Comparison of ENCODE assay signal across 15 cellular contexts in genomic region chr22:29382575-29383328, GRCh38. TPM values are rescaled to one million over a fixed set of nuclear protein-coding genes. Genes with fewer than 3 reads are reported as not detected.
A peak's percentile ranks its signal among the peaks of the same experiment; 100 is the strongest.
DNase-seq lines count a peak whose midpoint lies in the region; ATAC-seq lines count a peak whose summit lies in the region.
"Had no signal": no experiment of that assay in that cellular context is flagged by ENCODE, and none has a peak within 500 bp of the region (broad histone marks: within the 10 kb centered on the region; RNA-seq: fewer than 3 reads in every experiment).

No MANE protein-coding gene starts in this region.

- no peak for DNase-seq in activated T-cell treated with anti-CD3 and anti-CD28 coated beads, Interleukin-2, amount 50 U/mL, for 72 hours
- DNase-seq in activated T-cell treated with anti-CD3 and anti-CD28 coated beads for 4 hours (no peak), left lobe of liver (ENCODE audit: low spot score) (peak; percentile 55), substantia nigra (lab: John Stamatoyannopoulos, UW) (peak in 1 of 49 donors; percentile 17), epidermal melanocyte (ENCODE audit: insufficient read length, low spot score) (no peak), COR-L47 (lab: John Stamatoyannopoulos, UW) (no peak)
- no peak for DNase-seq in stimulated activated naive CD4-positive, alpha-beta T cell (lab: John Stamatoyannopoulos, UW)
- DNase-seq: amniotic stem cell, GM23248, NCI-H446 treated with DMSO at 0.1 percent for 48 hours, SJCRH30 had no signal

- ATAC-seq in activated T-cell treated with anti-CD3 and anti-CD28 coated beads, Interleukin-2, amount 50 U/mL, for 72 hours (replicated peaks in 1 of 2): no peak
- ATAC-seq in left lobe of liver: peak; percentile 60

- H3K27me3 Mint-ChIP-seq in activated T-cell treated with anti-CD3 and anti-CD28 coated beads, Interleukin-2, amount 50 U/mL, for 72 hours (ENCODE audit: low read depth): no peaks in the 10 kb centered on the region
- no peaks in the 10 kb centered on the region for H3K27me3 Mint-ChIP-seq in activated naive CD8-positive, alpha-beta T cell

- H3K27ac ChIP-seq in substantia nigra (ENCODE audit: low read depth, low read length, poor library complexity, severe bottlenecking): peak overlapping the region; percentile 13
- H3K27ac ChIP-seq: GM23248, SJCRH30 had no signal

- H3K36me3 Mint-ChIP-seq in activated T-cell treated with anti-CD3 and anti-CD28 coated beads, Interleukin-2, amount 50 U/mL, for 72 hours (ENCODE audit: insufficient read depth in 2 of 2): peaks cover 2 to 7% of the 10 kb centered on the region in 2 donors
- H3K36me3 Mint-ChIP-seq in activated naive CD8-positive, alpha-beta T cell: no peaks in the 10 kb centered on the region

- H3K27ac Mint-ChIP-seq in activated T-cell treated with anti-CD3 and anti-CD28 coated beads, Interleukin-2, amount 50 U/mL, for 72 hours: peak overlapping the region; percentile 52
- peak overlapping the region; percentile 61 for H3K27ac Mint-ChIP-seq in activated naive CD8-positive, alpha-beta T cell

- no peak overlapping the region for H3K4me3 Mint-ChIP-seq in activated T-cell treated with anti-CD3 and anti-CD28 coated beads, Interleukin-2, amount 50 U/mL, for 72 hours
- no peak overlapping the region for H3K4me3 Mint-ChIP-seq in activated naive CD8-positive, alpha-beta T cell

- peaks cover 60% of the 10 kb centered on the region for H3K4me1 Mint-ChIP-seq in activated T-cell treated with anti-CD3 and anti-CD28 coated beads, Interleukin-2, amount 50 U/mL, for 72 hours (ENCODE audit: low read depth)
- H3K4me1 Mint-ChIP-seq in activated naive CD8-positive, alpha-beta T cell (ENCODE audit: low read depth): peaks cover 56% of the 10 kb centered on the region

- H3K9me3 Mint-ChIP-seq in activated T-cell treated with anti-CD3 and anti-CD28 coated beads, Interleukin-2, amount 50 U/mL, for 72 hours: no peaks in the 10 kb centered on the region
- H3K9me3 Mint-ChIP-seq in activated naive CD8-positive, alpha-beta T cell (ENCODE audit: low read depth): no peaks in the 10 kb centered on the region

RNA-seq across cellular contexts. Expression of gene AP1B1, which starts 5.6 kb away (rescaled TPM):
- 10 to 100 TPM; 57.9 to 59.8 TPM for total RNA-seq in activated T-cell treated with anti-CD3 and anti-CD28 coated beads, Interleukin-2, amount 50 U/mL, for 72 hours
- total RNA-seq in left lobe of liver: 37.9 TPM

RNA-seq across cellular contexts. Expression of gene RFPL1, which starts 55.6 kb away (rescaled TPM):
- total RNA-seq in activated T-cell treated with anti-CD3 and anti-CD28 coated beads, Interleukin-2, amount 50 U/mL, for 72 hours: not detected
- total RNA-seq in left lobe of liver: 0.45 TPM
- total RNA-seq: A673, GM23248, osteoblast, SJCRH30, ureter had no signal
